In the genomic region with DNA sequence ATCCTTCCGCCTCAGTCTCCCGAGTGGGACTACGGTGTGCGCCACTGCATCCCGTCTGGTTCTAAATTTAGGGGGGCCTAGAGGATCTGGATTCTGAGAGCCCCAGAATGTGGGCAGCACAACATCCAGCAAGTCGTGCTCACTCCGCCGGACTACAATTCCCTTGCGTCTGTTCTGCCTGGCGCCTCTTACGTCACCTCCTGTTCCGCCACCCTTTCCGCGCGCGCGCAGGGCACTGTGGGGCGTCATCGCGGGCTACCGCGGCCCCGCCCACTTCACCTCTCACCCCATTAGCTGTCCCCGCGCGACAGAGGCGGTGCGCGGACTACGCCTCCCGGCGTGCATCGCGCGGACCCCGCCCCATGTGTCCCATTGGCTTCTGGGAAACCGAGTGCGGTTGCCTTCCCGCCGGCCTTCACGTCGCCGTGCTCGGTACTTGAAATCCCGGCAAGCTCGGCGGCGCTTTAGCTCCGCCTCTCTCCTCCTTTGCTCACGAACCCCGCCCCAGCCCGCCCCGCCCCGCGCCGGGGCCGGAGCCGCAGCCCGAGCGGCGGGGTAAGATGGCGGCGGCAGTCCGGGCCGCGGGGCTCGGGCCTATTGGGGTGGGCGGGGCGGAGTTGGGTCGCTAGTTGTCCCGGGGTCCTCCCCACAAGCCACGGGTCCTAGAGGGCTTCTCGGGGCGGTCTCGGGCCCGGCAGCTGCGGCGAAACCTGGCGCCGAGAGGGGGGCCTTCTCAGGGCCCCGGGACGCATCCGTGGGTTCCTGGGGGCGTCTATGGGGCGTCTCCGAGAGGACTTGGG, we compare ENCODE assay signal across 8 cellular contexts. TPM values are rescaled to one million over a fixed set of nuclear protein-coding genes. Genes with fewer than 3 reads are reported as not detected.
A peak's percentile ranks its signal among the peaks of the same experiment; 100 is the strongest.
DNase-seq lines count a peak whose midpoint lies in the region; ATAC-seq, FAIRE-seq and TF ChIP-seq lines count a peak whose summit lies in the region.

A gene with protein sequence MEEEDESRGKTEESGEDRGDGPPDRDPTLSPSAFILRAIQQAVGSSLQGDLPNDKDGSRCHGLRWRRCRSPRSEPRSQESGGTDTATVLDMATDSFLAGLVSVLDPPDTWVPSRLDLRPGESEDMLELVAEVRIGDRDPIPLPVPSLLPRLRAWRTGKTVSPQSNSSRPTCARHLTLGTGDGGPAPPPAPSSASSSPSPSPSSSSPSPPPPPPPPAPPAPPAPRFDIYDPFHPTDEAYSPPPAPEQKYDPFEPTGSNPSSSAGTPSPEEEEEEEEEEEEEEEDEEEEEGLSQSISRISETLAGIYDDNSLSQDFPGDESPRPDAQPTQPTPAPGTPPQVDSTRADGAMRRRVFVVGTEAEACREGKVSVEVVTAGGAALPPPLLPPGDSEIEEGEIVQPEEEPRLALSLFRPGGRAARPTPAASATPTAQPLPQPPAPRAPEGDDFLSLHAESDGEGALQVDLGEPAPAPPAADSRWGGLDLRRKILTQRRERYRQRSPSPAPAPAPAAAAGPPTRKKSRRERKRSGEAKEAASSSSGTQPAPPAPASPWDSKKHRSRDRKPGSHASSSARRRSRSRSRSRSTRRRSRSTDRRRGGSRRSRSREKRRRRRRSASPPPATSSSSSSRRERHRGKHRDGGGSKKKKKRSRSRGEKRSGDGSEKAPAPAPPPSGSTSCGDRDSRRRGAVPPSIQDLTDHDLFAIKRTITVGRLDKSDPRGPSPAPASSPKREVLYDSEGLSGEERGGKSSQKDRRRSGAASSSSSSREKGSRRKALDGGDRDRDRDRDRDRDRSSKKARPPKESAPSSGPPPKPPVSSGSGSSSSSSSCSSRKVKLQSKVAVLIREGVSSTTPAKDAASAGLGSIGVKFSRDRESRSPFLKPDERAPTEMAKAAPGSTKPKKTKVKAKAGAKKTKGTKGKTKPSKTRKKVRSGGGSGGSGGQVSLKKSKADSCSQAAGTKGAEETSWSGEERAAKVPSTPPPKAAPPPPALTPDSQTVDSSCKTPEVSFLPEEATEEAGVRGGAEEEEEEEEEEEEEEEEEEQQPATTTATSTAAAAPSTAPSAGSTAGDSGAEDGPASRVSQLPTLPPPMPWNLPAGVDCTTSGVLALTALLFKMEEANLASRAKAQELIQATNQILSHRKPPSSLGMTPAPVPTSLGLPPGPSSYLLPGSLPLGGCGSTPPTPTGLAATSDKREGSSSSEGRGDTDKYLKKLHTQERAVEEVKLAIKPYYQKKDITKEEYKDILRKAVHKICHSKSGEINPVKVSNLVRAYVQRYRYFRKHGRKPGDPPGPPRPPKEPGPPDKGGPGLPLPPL (plus strand): TSS at position 522 of the 800 bp plus-strand sequence. CDS start 2,818 bp downstream, outside the sequence.

- H3K4me1 Mint-ChIP-seq in Calu3 (ENCODE audit: low read depth, unreplicated experiment), result peaks cover 52% of the 10 kb centered on the region

- H3K4me1 ChIP-seq in OCI-LY3 (ENCODE audit: low read length) (peaks cover 15% of the 10 kb centered on the region), mesodermal cell (ENCODE audit: control insufficient read depth, insufficient read depth, low read length, poor library complexity, severe bottlenecking) (peaks cover 34% of the 10 kb centered on the region)

- H3K79me2 ChIP-seq in OCI-LY3 (ENCODE audit: low read length), result peaks cover 52% of the 10 kb centered on the region

- H3K9me3 Mint-ChIP-seq in Calu3 (ENCODE audit: low read depth, unreplicated experiment), result no peaks in the 10 kb centered on the region

- CTCF ChIA-PET in Calu3 (lab: Charles Lee), result interaction anchor here (0.6 to 1.2 kb wide), 6 partner anchors 33 to 55 kb away, joined by 3 to 7 read pairs (median 4); no protein-coding TSS in a partner anchor

- peak within 1 kb of the TSS; percentile 99 for H3K9ac ChIP-seq in OCI-LY3 (ENCODE audit: low read length)

- WGBS in mesodermal cell (ENCODE audit: insufficient coverage in 2 of 2), 2 experiments, result 0 to 1% methylated on average over 54 to 58 of the region's 86 CpGs

- H3K27me3 ChIP-seq in OCI-LY3 (ENCODE audit: low read depth, low read length), result peaks cover 8% of the 10 kb centered on the region

- peak within 1 kb of the TSS; percentile 93 for H3K4me3 ChIP-seq in OCI-LY3 (ENCODE audit: low read length)
- peak within 1 kb of the TSS; percentile 99 for H3K4me3 ChIP-seq in mesodermal cell (ENCODE audit: extremely low read depth, insufficient read depth, low read length, poor library complexity, severe bottlenecking)

- intact Hi-C loops in Calu3 (cut with micrococcal nuclease; ENCODE audit: unreplicated experiment), result loop anchor here (2.0 to 5.0 kb wide), 2 partner anchors 51 to 190 kb away; partner anchors contain the start of genes ALDH16A1, PIH1D1 and PRR12

- peak within 1 kb of the TSS; percentile 95 for H3K4me3 Mint-ChIP-seq in Calu3 (ENCODE audit: low read depth, unreplicated experiment)

- no TSS peak for BruUV-seq in Calu3 (replicated peaks; lab: Mats Ljungman, UMichigan)

- no peak for TF ChIP-seq CTCF in Calu3 (IDR thresholded peaks at IDR 0.05; ENCODE audit: unreplicated experiment)
- no peak for TF ChIP-seq CTCF in OCI-LY3 (IDR thresholded peaks at IDR 0.05; ENCODE audit: low read depth, low read length)

- no peaks in the 10 kb centered on the region for H3K27me3 Mint-ChIP-seq in Calu3 (ENCODE audit: unreplicated experiment)

- peak; percentile 49 for ATAC-seq in GM21447 (IDR thresholded peaks at IDR 0.05; ENCODE audit: unreplicated experiment)

- H4K20me1 ChIP-seq in OCI-LY3 (ENCODE audit: insufficient read depth, low read length), result peaks cover 3% of the 10 kb centered on the region; the same call in 1 of the 2 replicates

- peak; percentile 100 for DNase-seq in Calu3
- peak; percentile 94 for DNase-seq in HuH-7 (ENCODE audit: low spot score)
- peak; percentile 99 for DNase-seq in activated CD8-positive, alpha-beta memory T cell treated with anti-CD3 and anti-CD28 coated beads, Interleukin-2, amount 50 U/mL, for 48 hours
- peak; percentile 98 to 100 for DNase-seq in stimulated activated CD8-positive, alpha-beta memory T cell treated with anti-CD3 and anti-CD28 coated beads, Interleukin-15, amount 100 ng/mL, for 4 hours (ENCODE audit: low read depth in 2 of 2)

- peak within 1 kb of the TSS; percentile 91 for H3K27ac ChIP-seq in OCI-LY3 (ENCODE audit: low read length)
- peak within 1 kb of the TSS; percentile 100 for H3K27ac ChIP-seq in mesodermal cell (ENCODE audit: low read depth, low read length, severe bottlenecking)

- no peak within 1 kb of the TSS for H2AFZ ChIP-seq in OCI-LY3 (ENCODE audit: low read depth, low read length)

- H3K36me3 ChIP-seq in OCI-LY3 (replicated peaks; ENCODE audit: low read depth, low read length), result peaks cover 10% of the 10 kb centered on the region
- H3K36me3 ChIP-seq in mesodermal cell (ENCODE audit: control insufficient read depth, insufficient read depth, low read length), result peaks cover 28% of the 10 kb centered on the region

- no peaks in the 10 kb centered on the region for H3K9me3 ChIP-seq in OCI-LY3 (ENCODE audit: insufficient read depth, low read length)
- no peaks in the 10 kb centered on the region for H3K9me3 ChIP-seq in mesodermal cell (ENCODE audit: control insufficient read depth, low read length)

- H3K27ac Mint-ChIP-seq in Calu3 (ENCODE audit: unreplicated experiment), result peak within 1 kb of the TSS; percentile 100

- peaks cover 90% of the 10 kb centered on the region for H3K36me3 Mint-ChIP-seq in Calu3 (ENCODE audit: insufficient read depth, unreplicated experiment)

- peak within 1 kb of the TSS; percentile 82 for H3K4me2 ChIP-seq in OCI-LY3 (ENCODE audit: low read length)

- peak; percentile 95 for FAIRE-seq in endometrium (lab: Jason Lieb, UNC)

RNA-seq across cellular contexts. Expression of the gene that starts here (rescaled TPM):
- 129 and 137 TPM in 2 replicates for total RNA-seq in Calu3 (2022)
- 49.0 TPM for polyA plus RNA-seq in mesodermal cell (2013, experiment 1 of 2)
- polyA plus RNA-seq in mesodermal cell (2013, experiment 2 of 2), result 40.9 TPM

Comparison
In these comparisons a context has a peak if more than half of its experiments do, and no peak if none do; other contexts are left out.
1. Peak in every context shown above with its lines: DNase-seq, ATAC-seq, H3K4me3 ChIP-seq and H3K27ac ChIP-seq.